ENCODE assay signal across 8 cellular contexts in the genomic region with DNA sequence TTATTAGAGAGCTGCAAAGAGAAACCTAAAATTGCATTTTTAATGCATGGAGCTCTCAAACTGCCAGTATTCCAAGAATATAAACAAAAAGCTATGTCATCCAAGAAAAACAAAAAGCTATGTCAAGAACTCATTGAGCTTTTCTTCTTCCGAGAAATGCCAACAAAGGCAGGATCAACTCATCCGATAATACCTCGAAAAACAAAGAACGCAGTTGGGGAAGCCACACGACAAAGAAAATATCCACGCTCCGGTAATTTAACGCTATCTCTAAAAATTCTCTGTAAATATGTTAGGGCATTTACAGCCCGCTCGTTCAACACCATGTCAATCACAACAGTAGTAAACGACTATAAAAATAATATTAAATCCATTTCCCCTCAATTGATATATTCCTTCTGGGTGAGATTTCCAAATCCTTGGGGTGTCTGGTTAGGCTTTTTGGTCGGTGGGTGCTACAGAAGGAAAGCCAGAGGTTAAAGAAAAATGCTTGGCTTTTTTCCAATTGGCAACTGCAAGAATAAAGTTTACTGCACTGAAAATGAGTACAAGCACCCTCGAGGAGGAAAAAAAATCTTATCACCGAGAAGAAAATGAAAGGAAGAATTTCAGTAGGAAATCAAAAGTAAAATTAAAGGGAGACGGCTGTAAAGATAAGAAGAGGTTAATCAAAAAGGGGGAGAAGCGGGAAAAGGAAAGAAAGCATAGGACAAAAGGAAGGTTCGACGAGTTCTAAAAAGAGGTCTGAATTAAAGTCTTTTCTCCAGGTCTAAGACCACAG. TPM values are rescaled to one million over a fixed set of nuclear protein-coding genes. Genes with fewer than 3 reads are reported as not detected.
DNase-seq lines count a peak whose midpoint lies in the region; ATAC-seq, FAIRE-seq and TF ChIP-seq lines count a peak whose summit lies in the region.

No MANE protein-coding gene starts in this region.

- peaks cover 19% of the 10 kb centered on the region for H3K36me3 Mint-ChIP-seq in activated CD8-positive, alpha-beta memory T cell treated with anti-CD3 and anti-CD28 coated beads, Interleukin-2, amount 10 ng/mL, durations not matched to agents 7 days and 5 days
- H3K36me3 Mint-ChIP-seq in nephron (ENCODE audit: low read depth), result peaks cover 18% of the 10 kb centered on the region

- WGBS in H1 (ENCODE audit: extremely low coverage in 1 of 2, insufficient coverage in 1 of 2, insufficient read length in 1 of 2, insufficient replicate concordance in 2 of 2, low coverage in 1 of 2, low lambda C conversion rate in 2 of 2, missing lambda C conversion rate in 1 of 2), 2 experiments, result 2% methylated on average over 18 of the region's 18 CpGs; no CpG with 5 or more reads in 1 of the 2 experiments

- CTCF ChIA-PET in activated CD8-positive, alpha-beta memory T cell treated with anti-CD3 and anti-CD28 coated beads, Interleukin-2, amount 10 ng/mL, durations not matched to agents 7 days and 5 days (lab: Charles Lee), result interaction anchor here (0.9 to 2.8 kb wide), 4 partner anchors 10 to 54 kb away, joined by 3 to 9 read pairs (median 3); partner anchors contain the start of genes FAM136A and PCYOX1
- CTCF ChIA-PET in Panc1 (lab: Charles Lee) (no interaction called here), H1 (lab: Charles Lee; ENCODE audit: partially characterized antibody) (no interaction called here)

- no peak overlapping the region for H2BK20ac ChIP-seq in H1 (ENCODE audit: low read length)

- H3K36me3 ChIP-seq in Panc1 (ENCODE audit: control insufficient read depth, insufficient read depth, low read length), result peaks cover 10% of the 10 kb centered on the region; the same call in 1 of the 2 replicates
- H3K36me3 ChIP-seq in H1 (ENCODE audit: control insufficient read depth in 2 of 4, insufficient read depth in 4 of 4, low read length in 3 of 4), result peaks cover 0 to 8% (median 0%) of the 10 kb centered on the region in 4 experiments; a peak in 1 of 8 replicates

- H2AFZ ChIP-seq in H1 (ENCODE audit: low read length), result no peak overlapping the region

- peak overlapping the region; percentile 99 for H3K27ac ChIP-seq in Panc1 (ENCODE audit: low read length)
- peak overlapping the region; percentile 99 for H3K27ac ChIP-seq in H1 (ENCODE audit: low read depth, low read length)

- no peak for DNase-seq in activated CD8-positive, alpha-beta memory T cell treated with anti-CD3 and anti-CD28 coated beads, Interleukin-2, amount 10 ng/mL, durations not matched to agents 7 days and 5 days
- DNase-seq in activated CD8-positive, alpha-beta memory T cell treated with anti-CD3 and anti-CD28 coated beads, Interleukin-2, amount 50 U/mL, for 4 hours, result no peak
- DNase-seq in Panc1 (ENCODE audit: low read depth, low spot score) (no peak), H1 (ENCODE audit: low read depth in 1 of 2, low spot score in 2 of 2) (no peak), AG08396 (ENCODE audit: low spot score) (no peak)

- no peak for TF ChIP-seq EP300 in H1 (IDR thresholded peaks at IDR 0.05; ENCODE audit: borderline replicate concordance in 1 of 2, low read depth in 2 of 2, low read length in 2 of 2)

- H3K23me2 ChIP-seq in H1 (ENCODE audit: low read depth, low read length), result 0 out of 2 replicates have a peak, but pooled peaks cover 4% of the 10 kb centered on the region

- H4K5ac ChIP-seq in H1 (ENCODE audit: insufficient read length, low read depth, low read length), result peak overlapping the region; percentile 98

- in situ Hi-C loops in Panc1 (cut with HindIII; ENCODE audit: low pct_unique_long_range_greater_than_20kb, low sequenced_read_pairs), result no loop called here

- intact Hi-C loops in Panc1 (cut with micrococcal nuclease; ENCODE audit: unreplicated experiment), result no loop called here

- H2BK120ac ChIP-seq in H1 (replicated peaks; ENCODE audit: low read depth, low read length), result no peak overlapping the region

- H3K4me3 ChIP-seq in Panc1 (ENCODE audit: low read depth in 2 of 2, low read length in 2 of 2) (peak overlapping the region; percentile 83 to 91), H1 (ENCODE audit: extremely low read depth in 1 of 4, insufficient read depth in 2 of 4, low read depth in 3 of 4, low read length in 4 of 4) (peak overlapping the region; percentile 82 to 100 (median 98))

- peak overlapping the region; percentile 97 for H2BK5ac ChIP-seq in H1 (ENCODE audit: low read depth, low read length)

- no peaks in the 10 kb centered on the region for H3K79me1 ChIP-seq in H1 (ENCODE audit: low read depth, low read length)

- POLR2A ChIA-PET in Panc1 (lab: Charles Lee) (no interaction called here), H1 (lab: Charles Lee; ENCODE audit: partially characterized antibody) (interaction anchor here (0.7 to 4.6 kb wide), 16 partner anchors 11 to 162 kb away, joined by 3 to 42 read pairs (median 4); partner anchors contain the start of genes C2orf42, PCYOX1 and SNRPG)

- TF ChIP-seq RAD21 in H1 (IDR thresholded peaks at IDR 0.05 in 1 of 2, conservative IDR thresholded peaks at IDR 0.05 in 1 of 2; ENCODE audit: low read depth in 2 of 2, low read length in 2 of 2), result no peak

- FAIRE-seq in H1 (lab: Jason Lieb, UNC), result no peak

- H3K4me1 ChIP-seq in Panc1 (ENCODE audit: control insufficient read depth, insufficient read depth, low read length) (peaks cover 9% of the 10 kb centered on the region; the same call in 1 of the 2 replicates), H1 (replicated peaks in 1 of 4; ENCODE audit: control insufficient read depth in 3 of 4, insufficient read depth in 4 of 4, low read length in 3 of 4) (peaks cover 0 to 9% (median 6%) of the 10 kb centered on the region in 4 experiments; a peak in 6 of 7 replicates)

- no TSS peak for BruUV-seq in Panc1 (replicated peaks; lab: Mats Ljungman, UMichigan)

- H2BK12ac ChIP-seq in H1 (ENCODE audit: low read depth, low read length), result no peak overlapping the region; the same call in 1 of the 2 replicates

- H3K4me2 ChIP-seq in H1 (ENCODE audit: insufficient read depth in 1 of 2, low read depth in 2 of 2, low read length in 2 of 2), result peak overlapping the region; percentile 17 to 71

- ATAC-seq in activated CD8-positive, alpha-beta memory T cell treated with anti-CD3 and anti-CD28 coated beads, Interleukin-2, amount 10 ng/mL, durations not matched to agents 7 days and 5 days, result no peak
- ATAC-seq in Panc1 (no peak), GM18873 (IDR thresholded peaks at IDR 0.05; ENCODE audit: low FRiP score, unreplicated experiment) (no peak), HG02973 (IDR thresholded peaks at IDR 0.05; ENCODE audit: unreplicated experiment) (no peak)

- H4K20me1 ChIP-seq in H1 (replicated peaks in 1 of 2; ENCODE audit: control insufficient read depth in 1 of 2, insufficient read depth in 2 of 2, low read length in 2 of 2), result peaks cover 2 to 12% of the 10 kb centered on the region in 2 experiments

- peak overlapping the region; percentile 78; the same call in 1 of the 2 replicates for H2AK5ac ChIP-seq in H1 (ENCODE audit: low read depth, low read length)

- peaks cover 45 to 57% of the 10 kb centered on the region in 2 experiments for H3K79me2 ChIP-seq in H1 (ENCODE audit: control insufficient read depth in 1 of 2, insufficient read depth in 2 of 2, low read length in 2 of 2)

- H3K27ac Mint-ChIP-seq in activated CD8-positive, alpha-beta memory T cell treated with anti-CD3 and anti-CD28 coated beads, Interleukin-2, amount 10 ng/mL, durations not matched to agents 7 days and 5 days, result peak overlapping the region; percentile 99
- peak overlapping the region; percentile 100 for H3K27ac Mint-ChIP-seq in nephron

- H3K4me3 Mint-ChIP-seq in activated CD8-positive, alpha-beta memory T cell treated with anti-CD3 and anti-CD28 coated beads, Interleukin-2, amount 10 ng/mL, durations not matched to agents 7 days and 5 days, result peak overlapping the region; percentile 100
- H3K4me3 Mint-ChIP-seq in nephron, result peak overlapping the region; percentile 98 to 99 (median 98)

- TF ChIP-seq CTCF in Panc1 (IDR thresholded peaks at IDR 0.05) (no peak), H1 (IDR thresholded peaks at IDR 0.05; ENCODE audit: control extremely low read depth in 1 of 3, insufficient read depth in 1 of 3, low read depth in 1 of 3, low read length in 3 of 3) (no peak), nephron (IDR thresholded peaks at IDR 0.05; ENCODE audit: unreplicated experiment in 3 of 3) (no peak)

- no peaks in the 10 kb centered on the region for H3K9me3 ChIP-seq in Panc1 (ENCODE audit: control insufficient read depth, insufficient read depth, low read depth, low read length)
- H3K9me3 ChIP-seq in H1 (ENCODE audit: insufficient read depth in 2 of 2, low read depth in 1 of 2, low read length in 1 of 2), result no peaks in the 10 kb centered on the region

- peak overlapping the region; percentile 98 to 100 (median 100) for H3K9ac ChIP-seq in H1 (replicated peaks in 1 of 4; ENCODE audit: extremely low read depth in 1 of 4, low read depth in 3 of 4, low read length in 3 of 4)

- TF ChIP-seq POLR2A in H1 (IDR thresholded peaks at IDR 0.05; ENCODE audit: control extremely low read depth in 1 of 2, low read depth in 2 of 2, low read length in 2 of 2), result no peak

- H3K23ac ChIP-seq in H1 (ENCODE audit: insufficient read length), result no peak overlapping the region

- H3K4ac ChIP-seq in H1 (replicated peaks; ENCODE audit: insufficient read length, low read depth, low read length), result no peak overlapping the region

- H3K18ac ChIP-seq in H1 (ENCODE audit: extremely low read depth, low read length), result peak overlapping the region; percentile 99; the same call in 1 of the 2 replicates

- no peak overlapping the region for H2BK15ac ChIP-seq in H1 (ENCODE audit: low read length)

- H3K27me3 Mint-ChIP-seq in activated CD8-positive, alpha-beta memory T cell treated with anti-CD3 and anti-CD28 coated beads, Interleukin-2, amount 10 ng/mL, durations not matched to agents 7 days and 5 days, result no peaks in the 10 kb centered on the region
- peaks cover 4% of the 10 kb centered on the region for H3K27me3 Mint-ChIP-seq in nephron (ENCODE audit: low read depth)

- H3K9me3 Mint-ChIP-seq in activated CD8-positive, alpha-beta memory T cell treated with anti-CD3 and anti-CD28 coated beads, Interleukin-2, amount 10 ng/mL, durations not matched to agents 7 days and 5 days (ENCODE audit: low read depth), result no peaks in the 10 kb centered on the region
- no peaks in the 10 kb centered on the region for H3K9me3 Mint-ChIP-seq in nephron

- peaks cover 41% of the 10 kb centered on the region for H3K4me1 Mint-ChIP-seq in activated CD8-positive, alpha-beta memory T cell treated with anti-CD3 and anti-CD28 coated beads, Interleukin-2, amount 10 ng/mL, durations not matched to agents 7 days and 5 days
- peaks cover 27% of the 10 kb centered on the region for H3K4me1 Mint-ChIP-seq in nephron

- no peak overlapping the region for H3K14ac ChIP-seq in H1 (ENCODE audit: insufficient read length)

- H4K91ac ChIP-seq in H1 (replicated peaks; ENCODE audit: insufficient read length, low read length), result peak overlapping the region; percentile 99

- H4K8ac ChIP-seq in H1 (ENCODE audit: extremely low read depth, insufficient read depth, low read length), result peak overlapping the region; percentile 100; the same call in 1 of the 2 replicates

- H3K27me3 ChIP-seq in Panc1 (ENCODE audit: control insufficient read depth, insufficient read depth, low read length), result no peaks in the 10 kb centered on the region
- no peaks in the 10 kb centered on the region for H3K27me3 ChIP-seq in H1 (replicated peaks in 1 of 4; ENCODE audit: control insufficient read depth in 3 of 4, extremely low read depth in 1 of 4, insufficient read depth in 3 of 4, low read length in 3 of 4)

- peak overlapping the region; percentile 97 for H3K56ac ChIP-seq in H1 (replicated peaks; ENCODE audit: insufficient read length, low read depth, low read length)

RNA-seq across cellular contexts. Expression of gene TIA1, which starts 0.9 kb away (rescaled TPM):
- 100 to 1,000 TPM; 131 to 151 TPM for total RNA-seq in activated CD8-positive, alpha-beta memory T cell treated with anti-CD3 and anti-CD28 coated beads, Interleukin-2, amount 10 ng/mL, durations not matched to agents 7 days and 5 days
- total RNA-seq in Panc1 (2021; ENCODE audit: unreplicated experiment), result 113 TPM
- 62.0 TPM for polyA plus RNA-seq in Panc1 (2012; ENCODE audit: insufficient read length)
- 152 and 181 TPM in 2 replicates for total RNA-seq in H1 (2021; fragmentation: NEBNext Ultra II Directional; extraction: Animal tissue kit (Norgen Biotek cat#: 25700))
- polyA plus RNA-seq in H1 (2011; rRNA removed), result 44.5 and 58.6 TPM in 2 replicates
- polyA plus RNA-seq in H1 (2011; cell fraction: cytosol; rRNA removed), result 98.7 TPM
- polyA plus RNA-seq in H1 (2011; cell fraction: nucleus; rRNA removed), result 190 TPM
- polyA plus RNA-seq in H1 (2012, experiment 1 of 2), result 111 to 151 TPM (median 137 TPM) in 4 replicates
- polyA plus RNA-seq in H1 (2012, experiment 2 of 2), result 8.8 TPM
- polyA plus RNA-seq in H1 (2013, experiment 1 of 2), result 107 TPM
- 83.9 TPM for polyA plus RNA-seq in H1 (2013, experiment 2 of 2)
- polyA minus RNA-seq in H1 (2011; rRNA and poly(A)+ RNA removed), result 210 and 327 TPM in 2 replicates
- 128 TPM for polyA minus RNA-seq in H1 (2011; cell fraction: cytosol; rRNA and poly(A)+ RNA removed)
- 172 TPM for polyA minus RNA-seq in H1 (2011; cell fraction: nucleus; rRNA and poly(A)+ RNA removed)

RNA-seq across cellular contexts. Expression of gene PCYOX1, which starts 10.4 kb away (rescaled TPM):
- total RNA-seq in activated CD8-positive, alpha-beta memory T cell treated with anti-CD3 and anti-CD28 coated beads, Interleukin-2, amount 10 ng/mL, durations not matched to agents 7 days and 5 days, result 10 to 100 TPM in 1 of 2 experiments, 1 to 10 TPM in 1; 9.8 to 13.5 TPM
- total RNA-seq in Panc1 (2021; ENCODE audit: unreplicated experiment), result 44.1 TPM
- polyA plus RNA-seq in Panc1 (2012; ENCODE audit: insufficient read length), result 15.5 TPM
- total RNA-seq in H1 (2021; fragmentation: NEBNext Ultra II Directional; extraction: Animal tissue kit (Norgen Biotek cat#: 25700)), result 41.9 and 48.5 TPM in 2 replicates
- 6.6 and 9.1 TPM in 2 replicates for polyA plus RNA-seq in H1 (2011; rRNA removed)
- 11.8 TPM for polyA plus RNA-seq in H1 (2011; cell fraction: cytosol; rRNA removed)
- 13.0 TPM for polyA plus RNA-seq in H1 (2011; cell fraction: nucleus; rRNA removed)
- 21.2 to 36.9 TPM (median 23.7 TPM) in 4 replicates for polyA plus RNA-seq in H1 (2012, experiment 1 of 2)
- 2.2 TPM for polyA plus RNA-seq in H1 (2012, experiment 2 of 2)
- polyA plus RNA-seq in H1 (2013, experiment 1 of 2), result 59.2 TPM
- 60.9 TPM for polyA plus RNA-seq in H1 (2013, experiment 2 of 2)
- polyA minus RNA-seq in H1 (2011; rRNA and poly(A)+ RNA removed), result 27.0 and 36.1 TPM in 2 replicates
- polyA minus RNA-seq in H1 (2011; cell fraction: cytosol; rRNA and poly(A)+ RNA removed), result 10.3 TPM
- polyA minus RNA-seq in H1 (2011; cell fraction: nucleus; rRNA and poly(A)+ RNA removed), result 27.3 TPM

RNA-seq across cellular contexts. Expression of gene SNRPG, which starts 46.0 kb away (rescaled TPM):
- 100 to 1,000 TPM; 305 to 415 TPM for total RNA-seq in activated CD8-positive, alpha-beta memory T cell treated with anti-CD3 and anti-CD28 coated beads, Interleukin-2, amount 10 ng/mL, durations not matched to agents 7 days and 5 days
- total RNA-seq in Panc1 (2021; ENCODE audit: unreplicated experiment), result 325 TPM
- 285 TPM for polyA plus RNA-seq in Panc1 (2012; ENCODE audit: insufficient read length)
- 429 and 466 TPM in 2 replicates for total RNA-seq in H1 (2021; fragmentation: NEBNext Ultra II Directional; extraction: Animal tissue kit (Norgen Biotek cat#: 25700))
- 96.0 and 195 TPM in 2 replicates for polyA plus RNA-seq in H1 (2011; rRNA removed)
- 522 TPM for polyA plus RNA-seq in H1 (2011; cell fraction: cytosol; rRNA removed)
- polyA plus RNA-seq in H1 (2011; cell fraction: nucleus; rRNA removed), result 67.1 TPM
- polyA plus RNA-seq in H1 (2012, experiment 1 of 2), result 314 to 628 TPM (median 334 TPM) in 4 replicates
- 329 TPM for polyA plus RNA-seq in H1 (2012, experiment 2 of 2)
- 630 TPM for polyA plus RNA-seq in H1 (2013, experiment 1 of 2)
- 691 TPM for polyA plus RNA-seq in H1 (2013, experiment 2 of 2)
- polyA minus RNA-seq in H1 (2011; rRNA and poly(A)+ RNA removed), result 23.3 and 28.4 TPM in 2 replicates
- 27.9 TPM for polyA minus RNA-seq in H1 (2011; cell fraction: cytosol; rRNA and poly(A)+ RNA removed)
- 32.2 TPM for polyA minus RNA-seq in H1 (2011; cell fraction: nucleus; rRNA and poly(A)+ RNA removed)

RNA-seq across cellular contexts. Expression of gene FAM136A, which starts 54.3 kb away (rescaled TPM):
- 10 to 100 TPM; 39.7 to 50.2 TPM for total RNA-seq in activated CD8-positive, alpha-beta memory T cell treated with anti-CD3 and anti-CD28 coated beads, Interleukin-2, amount 10 ng/mL, durations not matched to agents 7 days and 5 days
- 53.4 TPM for total RNA-seq in Panc1 (2021; ENCODE audit: unreplicated experiment)
- polyA plus RNA-seq in Panc1 (2012; ENCODE audit: insufficient read length), result 49.4 TPM
- total RNA-seq in H1 (2021; fragmentation: NEBNext Ultra II Directional; extraction: Animal tissue kit (Norgen Biotek cat#: 25700)), result 118 and 122 TPM in 2 replicates
- polyA plus RNA-seq in H1 (2011; rRNA removed), result 48.9 and 58.2 TPM in 2 replicates
- polyA plus RNA-seq in H1 (2011; cell fraction: cytosol; rRNA removed), result 82.0 TPM
- 37.1 TPM for polyA plus RNA-seq in H1 (2011; cell fraction: nucleus; rRNA removed)
- 86.6 to 112 TPM (median 99.0 TPM) in 4 replicates for polyA plus RNA-seq in H1 (2012, experiment 1 of 2)
- 40.8 TPM for polyA plus RNA-seq in H1 (2012, experiment 2 of 2)
- polyA plus RNA-seq in H1 (2013, experiment 1 of 2), result 76.4 TPM
- 78.7 TPM for polyA plus RNA-seq in H1 (2013, experiment 2 of 2)
- polyA minus RNA-seq in H1 (2011; rRNA and poly(A)+ RNA removed), result 31.3 and 37.2 TPM in 2 replicates
- 29.8 TPM for polyA minus RNA-seq in H1 (2011; cell fraction: cytosol; rRNA and poly(A)+ RNA removed)
- polyA minus RNA-seq in H1 (2011; cell fraction: nucleus; rRNA and poly(A)+ RNA removed), result 22.7 TPM

RNA-seq across cellular contexts. Expression of gene C2orf42, which starts 56.7 kb away (rescaled TPM):
- 10 to 100 TPM; 26.6 to 28.6 TPM for total RNA-seq in activated CD8-positive, alpha-beta memory T cell treated with anti-CD3 and anti-CD28 coated beads, Interleukin-2, amount 10 ng/mL, durations not matched to agents 7 days and 5 days
- 15.4 TPM for total RNA-seq in Panc1 (2021; ENCODE audit: unreplicated experiment)
- 14.7 TPM for polyA plus RNA-seq in Panc1 (2012; ENCODE audit: insufficient read length)
- 9.4 and 10.7 TPM in 2 replicates for total RNA-seq in H1 (2021; fragmentation: NEBNext Ultra II Directional; extraction: Animal tissue kit (Norgen Biotek cat#: 25700))
- 3.9 and 4.7 TPM in 2 replicates for polyA plus RNA-seq in H1 (2011; rRNA removed)
- 5.9 TPM for polyA plus RNA-seq in H1 (2011; cell fraction: cytosol; rRNA removed)
- polyA plus RNA-seq in H1 (2011; cell fraction: nucleus; rRNA removed), result 11.2 TPM
- polyA plus RNA-seq in H1 (2012, experiment 1 of 2), result 5.9 to 7.6 TPM (median 6.9 TPM) in 4 replicates
- 2.3 TPM for polyA plus RNA-seq in H1 (2012, experiment 2 of 2)
- 4.9 TPM for polyA plus RNA-seq in H1 (2013, experiment 1 of 2)
- 4.5 TPM for polyA plus RNA-seq in H1 (2013, experiment 2 of 2)
- 21.7 and 27.5 TPM in 2 replicates for polyA minus RNA-seq in H1 (2011; rRNA and poly(A)+ RNA removed)
- 11.7 TPM for polyA minus RNA-seq in H1 (2011; cell fraction: cytosol; rRNA and poly(A)+ RNA removed)
- 21.0 TPM for polyA minus RNA-seq in H1 (2011; cell fraction: nucleus; rRNA and poly(A)+ RNA removed)
